In the genomic region with DNA sequence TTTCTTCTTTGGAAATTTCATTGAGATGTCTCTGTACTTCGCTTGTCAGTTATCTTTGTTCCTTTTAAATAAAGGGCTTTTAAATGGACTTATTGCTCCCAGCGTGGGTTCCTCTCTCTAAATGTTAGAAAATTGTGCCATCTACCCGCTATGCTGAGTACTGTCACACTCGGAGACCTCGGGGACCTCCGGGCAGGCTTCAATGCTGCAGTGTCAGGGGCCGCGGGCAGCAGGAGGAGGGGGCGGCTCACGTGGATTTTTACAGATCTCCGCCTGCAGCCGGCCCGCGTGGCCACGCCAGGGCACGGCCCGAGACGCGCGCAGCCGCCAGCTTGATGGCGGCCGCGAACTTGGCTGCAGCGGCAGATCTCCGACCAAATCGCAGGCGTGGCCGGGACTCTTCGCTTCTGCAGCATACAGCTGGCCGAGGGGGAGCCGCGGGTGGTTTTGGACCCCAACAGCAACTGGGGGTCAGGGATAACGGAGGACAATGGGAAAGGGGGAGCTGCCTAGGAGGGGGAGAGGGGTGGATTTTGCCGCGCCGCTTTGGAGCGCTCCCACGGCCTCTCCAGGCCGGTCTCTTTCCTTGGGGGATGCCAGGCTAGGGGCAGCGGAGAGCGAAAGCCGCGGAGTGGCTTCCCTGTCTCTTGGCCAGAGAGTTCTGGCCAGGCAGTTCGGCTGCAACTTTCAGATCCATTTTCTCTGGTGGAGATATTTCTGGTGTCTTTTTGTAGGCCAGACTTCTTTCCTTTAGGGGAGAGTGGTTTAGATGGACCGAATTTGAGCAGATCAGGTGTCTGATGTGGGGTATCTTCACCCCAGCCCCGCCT, we compare ENCODE assay signal across 8 cellular contexts. TPM values are rescaled to one million over a fixed set of nuclear protein-coding genes. Genes with fewer than 3 reads are reported as not detected.
DNase-seq lines count a peak whose midpoint lies in the region; ATAC-seq, FAIRE-seq and TF ChIP-seq lines count a peak whose summit lies in the region.

No MANE protein-coding gene starts in this region.

- no peaks in the 10 kb centered on the region for H3K9me3 ChIP-seq in H1 (ENCODE audit: insufficient read depth in 2 of 2, low read depth in 1 of 2, low read length in 1 of 2)

- peak overlapping the region; percentile 57 to 62 for H3K4me2 ChIP-seq in H1 (ENCODE audit: insufficient read depth in 1 of 2, low read depth in 2 of 2, low read length in 2 of 2)

- H2BK120ac ChIP-seq in H1 (replicated peaks; ENCODE audit: low read depth, low read length) = no peak overlapping the region

- peaks cover 13% of the 10 kb centered on the region; the same call in 1 of the 2 replicates for H3K23me2 ChIP-seq in H1 (ENCODE audit: low read depth, low read length)

- POLR2A ChIA-PET in H1 (lab: Charles Lee; ENCODE audit: partially characterized antibody) = interaction anchor here (1.2 kb wide), 1 partner anchor 15 kb away, joined by 4 read pairs; no protein-coding TSS in a partner anchor

- no peaks in the 10 kb centered on the region for H3K79me1 ChIP-seq in H1 (ENCODE audit: low read depth, low read length)

- H3K14ac ChIP-seq in H1 (ENCODE audit: insufficient read length) = no peak overlapping the region

- peak; percentile 73 for DNase-seq in activated CD4-positive, alpha-beta T cell treated with anti-CD3 and anti-CD28 coated beads, Interleukin-2, amount 10 ng/mL, durations not matched to agents 24 days and 14 days
- DNase-seq in activated CD4-positive, alpha-beta T cell treated with anti-CD3 and anti-CD28 coated beads, Interleukin-2, amount 50 U/mL, for 48 hours = no peak
- DNase-seq in OCI-M1 (lab: John Stamatoyannopoulos, UW) (peak; percentile 95), H1 (ENCODE audit: low read depth in 1 of 2, low spot score in 2 of 2) (peak in 1 of 2 experiments; percentile 73), medulla oblongata (ENCODE audit: extremely low spot score) (peak; percentile 94)

- peak; percentile 46 to 54 (median 54) for TF ChIP-seq CTCF in H1 (IDR thresholded peaks at IDR 0.05; ENCODE audit: control extremely low read depth in 1 of 3, insufficient read depth in 1 of 3, low read depth in 1 of 3, low read length in 3 of 3)

- no peak overlapping the region for H2BK20ac ChIP-seq in H1 (ENCODE audit: low read length)

- no peak overlapping the region for H3K56ac ChIP-seq in H1 (replicated peaks; ENCODE audit: insufficient read length, low read depth, low read length)

- H3K9me3 Mint-ChIP-seq in activated CD4-positive, alpha-beta T cell treated with anti-CD3 and anti-CD28 coated beads, Interleukin-2, amount 10 ng/mL, durations not matched to agents 24 days and 14 days = peaks cover 10% of the 10 kb centered on the region

- intact Hi-C loops in activated CD4-positive, alpha-beta T cell treated with anti-CD3 and anti-CD28 coated beads, Interleukin-2, amount 10 ng/mL, durations not matched to agents 24 days and 14 days (cut with micrococcal nuclease) = loop anchor here (1.0 to 10.0 kb wide), 3 partner anchors 19 to 1086 kb away; no protein-coding TSS in a partner anchor

- TF ChIP-seq POLR2A in H1 (IDR thresholded peaks at IDR 0.05; ENCODE audit: control extremely low read depth in 1 of 2, low read depth in 2 of 2, low read length in 2 of 2) = no peak

- peak; percentile 74 to 80 for TF ChIP-seq RAD21 in H1 (IDR thresholded peaks at IDR 0.05 in 1 of 2, conservative IDR thresholded peaks at IDR 0.05 in 1 of 2; ENCODE audit: low read depth in 2 of 2, low read length in 2 of 2)

- WGBS in H1 (ENCODE audit: extremely low coverage in 1 of 2, insufficient coverage in 1 of 2, insufficient read length in 1 of 2, insufficient replicate concordance in 2 of 2, low coverage in 1 of 2, low lambda C conversion rate in 2 of 2, missing lambda C conversion rate in 1 of 2), 2 experiments = 2% methylated on average over 41 of the region's 47 CpGs; no CpG with 5 or more reads in 1 of the 2 experiments
- WGBS in urinary bladder = 7% methylated on average over 47 of the region's 47 CpGs

- H3K27ac Mint-ChIP-seq in activated CD4-positive, alpha-beta T cell treated with anti-CD3 and anti-CD28 coated beads, Interleukin-2, amount 10 ng/mL, durations not matched to agents 24 days and 14 days = no peak overlapping the region

- H2BK15ac ChIP-seq in H1 (ENCODE audit: low read length) = no peak overlapping the region

- H4K8ac ChIP-seq in H1 (ENCODE audit: extremely low read depth, insufficient read depth, low read length) = no peak overlapping the region

- H3K18ac ChIP-seq in H1 (ENCODE audit: extremely low read depth, low read length) = no peak overlapping the region; the same call in 1 of the 2 replicates

- no peak overlapping the region for H3K27ac ChIP-seq in H1 (ENCODE audit: low read depth, low read length)
- peak overlapping the region; percentile 88 for H3K27ac ChIP-seq in urinary bladder (ENCODE audit: low read depth)

- FAIRE-seq in H1 (lab: Jason Lieb, UNC) = no peak

- H3K4me1 ChIP-seq in H1 (replicated peaks in 1 of 4; ENCODE audit: control insufficient read depth in 3 of 4, insufficient read depth in 4 of 4, low read length in 3 of 4) = peaks cover 20 to 37% (median 25%) of the 10 kb centered on the region in 4 experiments; a peak in 6 of 7 replicates
- no peaks in the 10 kb centered on the region for H3K4me1 ChIP-seq in urinary bladder (ENCODE audit: insufficient read depth)

- H3K36me3 Mint-ChIP-seq in activated CD4-positive, alpha-beta T cell treated with anti-CD3 and anti-CD28 coated beads, Interleukin-2, amount 10 ng/mL, durations not matched to agents 24 days and 14 days (ENCODE audit: low read depth) = peaks cover 4% of the 10 kb centered on the region

- H2AK5ac ChIP-seq in H1 (ENCODE audit: low read depth, low read length) = no peak overlapping the region

- no peak overlapping the region for H4K91ac ChIP-seq in H1 (replicated peaks; ENCODE audit: insufficient read length, low read length)

- H3K23ac ChIP-seq in H1 (ENCODE audit: insufficient read length) = no peak overlapping the region

- H3K9ac ChIP-seq in H1 (replicated peaks in 1 of 4; ENCODE audit: extremely low read depth in 1 of 4, low read depth in 3 of 4, low read length in 3 of 4) = no peak overlapping the region

- ATAC-seq in HG03342 (IDR thresholded peaks at IDR 0.05; ENCODE audit: unreplicated experiment) (peak; percentile 56), HG02571 (IDR thresholded peaks at IDR 0.05; ENCODE audit: unreplicated experiment) (no peak)

- H2BK5ac ChIP-seq in H1 (ENCODE audit: low read depth, low read length) = no peak overlapping the region

- H3K79me2 ChIP-seq in H1 (ENCODE audit: control insufficient read depth in 1 of 2, insufficient read depth in 2 of 2, low read length in 2 of 2) = no peaks in the 10 kb centered on the region

- H2BK12ac ChIP-seq in H1 (ENCODE audit: low read depth, low read length) = no peak overlapping the region

- H3K4me3 Mint-ChIP-seq in activated CD4-positive, alpha-beta T cell treated with anti-CD3 and anti-CD28 coated beads, Interleukin-2, amount 10 ng/mL, durations not matched to agents 24 days and 14 days = no peak overlapping the region

- no peak overlapping the region for H4K5ac ChIP-seq in H1 (ENCODE audit: insufficient read length, low read depth, low read length)

- no peaks in the 10 kb centered on the region; a peak in 1 of 8 replicates for H3K36me3 ChIP-seq in H1 (ENCODE audit: control insufficient read depth in 2 of 4, insufficient read depth in 4 of 4, low read length in 3 of 4)
- H3K36me3 ChIP-seq in urinary bladder (ENCODE audit: insufficient read depth) = peaks cover 1% of the 10 kb centered on the region

- no peak overlapping the region for H3K4ac ChIP-seq in H1 (replicated peaks; ENCODE audit: insufficient read length, low read depth, low read length)

- H4K20me1 ChIP-seq in H1 (replicated peaks in 1 of 2; ENCODE audit: control insufficient read depth in 1 of 2, insufficient read depth in 2 of 2, low read length in 2 of 2) = peaks cover 0 to 12% of the 10 kb centered on the region in 2 experiments

- no peaks in the 10 kb centered on the region for H3K4me1 Mint-ChIP-seq in activated CD4-positive, alpha-beta T cell treated with anti-CD3 and anti-CD28 coated beads, Interleukin-2, amount 10 ng/mL, durations not matched to agents 24 days and 14 days

- H3K4me3 ChIP-seq in H1 (ENCODE audit: extremely low read depth in 1 of 4, insufficient read depth in 2 of 4, low read depth in 3 of 4, low read length in 4 of 4) (peak overlapping the region in 3 of 4 experiments; percentile 29 to 52 (median 40); a peak in 7 of 8 replicates), urinary bladder (ENCODE audit: low read depth, low read length) (peak overlapping the region; percentile 55)

- H3K27me3 Mint-ChIP-seq in activated CD4-positive, alpha-beta T cell treated with anti-CD3 and anti-CD28 coated beads, Interleukin-2, amount 10 ng/mL, durations not matched to agents 24 days and 14 days = peaks cover 94% of the 10 kb centered on the region

- H3K27me3 ChIP-seq in H1 (replicated peaks in 1 of 4; ENCODE audit: control insufficient read depth in 3 of 4, extremely low read depth in 1 of 4, insufficient read depth in 3 of 4, low read length in 3 of 4) = peaks cover 89 to 97% (median 93%) of the 10 kb centered on the region in 4 experiments

- H2AFZ ChIP-seq in H1 (ENCODE audit: low read length) = no peak overlapping the region

- TF ChIP-seq EP300 in H1 (IDR thresholded peaks at IDR 0.05; ENCODE audit: borderline replicate concordance in 1 of 2, low read depth in 2 of 2, low read length in 2 of 2) = no peak

- CTCF ChIA-PET in H1 (lab: Charles Lee; ENCODE audit: partially characterized antibody) = interaction anchor here (0.6 to 3.7 kb wide), 20 partner anchors 9 to 1764 kb away, joined by 3 to 24 read pairs (median 4); no protein-coding TSS in a partner anchor

TF ChIP-seq in H1, 55 proteins besides CTCF, POLR2A, EP300 and RAD21 (continues in another document):
- TF ChIP-seq KDM4A (IDR thresholded peaks at IDR 0.05; ENCODE audit: low read depth, low read length, severe bottlenecking) (peak; percentile 42), CHD2 (IDR thresholded peaks at IDR 0.05; ENCODE audit: low read length) (no peak), SUZ12 (IDR thresholded peaks at IDR 0.05; ENCODE audit: low read length) (peak; percentile 94), CTBP2 (IDR thresholded peaks at IDR 0.05; ENCODE audit: borderline replicate concordance, insufficient read depth, insufficient read length, low read length) (no peak)

RNA-seq across cellular contexts. Expression of a gene that starts 15.3 kb away (rescaled TPM):
- total RNA-seq in activated CD4-positive, alpha-beta T cell treated with anti-CD3 and anti-CD28 coated beads, Interleukin-2, amount 10 ng/mL, durations not matched to agents 24 days and 14 days = not detected in 2 replicates
- total RNA-seq in H1 (2021; fragmentation: NEBNext Ultra II Directional; extraction: Animal tissue kit (Norgen Biotek cat#: 25700)) = not detected in 2 replicates
- polyA plus RNA-seq in H1 (2011; rRNA removed) = 0.03 and 0.14 TPM in 2 replicates
- 0.05 TPM for polyA plus RNA-seq in H1 (2011; cell fraction: cytosol; rRNA removed)
- 0.07 TPM for polyA plus RNA-seq in H1 (2011; cell fraction: nucleus; rRNA removed)
- 0.21 to 0.88 TPM (median 0.46 TPM) in 4 replicates for polyA plus RNA-seq in H1 (2012, experiment 1 of 2)
- 0.10 TPM for polyA plus RNA-seq in H1 (2012, experiment 2 of 2)
- polyA plus RNA-seq in H1 (2013, experiment 1 of 2) = 0.04 TPM
- 0.04 TPM for polyA plus RNA-seq in H1 (2013, experiment 2 of 2)
- polyA minus RNA-seq in H1 (2011; rRNA and poly(A)+ RNA removed) = 0.03 TPM in 1 of 2 replicates, not detected in the other
- polyA minus RNA-seq in H1 (2011; cell fraction: cytosol; rRNA and poly(A)+ RNA removed) = 0.29 TPM
- polyA minus RNA-seq in H1 (2011; cell fraction: nucleus; rRNA and poly(A)+ RNA removed) = not detected
- total RNA-seq in urinary bladder = 28.0 TPM
- polyA plus RNA-seq in urinary bladder = 66.2 TPM

Comparison
In these comparisons a context has a peak if more than half of its experiments do, and no peak if none do; other contexts are left out.
1. DNase-seq: peak in activated CD4-positive, alpha-beta T cell treated with anti-CD3 and anti-CD28 coated beads, Interleukin-2, amount 10 ng/mL, durations not matched to agents 24 days and 14 days (single experiment), OCI-M1 (single experiment) and medulla oblongata (single experiment); none in activated CD4-positive, alpha-beta T cell treated with anti-CD3 and anti-CD28 coated beads, Interleukin-2, amount 50 U/mL, for 48 hours (0 of 2).
2. RNA of a gene that starts 15.3 kb away (total RNA-seq): 28.0 TPM in urinary bladder (single experiment); not detected in H1 and not detected in activated CD4-positive, alpha-beta T cell treated with anti-CD3 and anti-CD28 coated beads, Interleukin-2, amount 10 ng/mL, durations not matched to agents 24 days and 14 days; every median in the first group is over 10 times any median in the second.